In genomic region chr2:114421781-114422180, GRCh38 we compare ENCODE assay signal across 26 cellular contexts. TPM values are rescaled to one million over a fixed set of nuclear protein-coding genes. Genes with fewer than 3 reads are reported as not detected.
"Had no signal": no experiment of that assay in that cellular context is flagged by ENCODE, and none has a peak within 500 bp of the region (broad histone marks: within the 10 kb centered on the region; RNA-seq: fewer than 3 reads in every experiment).

No MANE protein-coding gene starts in this region.

- H3K36me3 ChIP-seq: MG63 had no signal

- DNase-seq: IMR-90, Karpas-422, KG1, MG63, NCI-H1092, NCI-H1105 treated with DMSO at 0.1 percent for 48 hours, NCI-H1417 treated with DMSO at 0.1 percent for 48 hours, NCI-H146, NCI-H187, NCI-H2029, NCI-H2081 treated with DMSO at 0.1 percent for 48 hours, NCI-H2171, NCI-H226, NCI-H446, NCI-H510A, NCI-H524 treated with DMSO at 0.1 percent for 48 hours, NCI-H69, NCI-H774, PC-3, SHP77, SK-N-SH had no signal

- ATAC-seq: HepG2, Panc1, PC-3 had no signal

- H3K4me3 ChIP-seq: MG63 had no signal

- H3K27me3 ChIP-seq: MG63 had no signal

RNA-seq across cellular contexts. Expression of gene DPP10, which starts 20.7 kb away (rescaled TPM):
- total RNA-seq: HT1080, IMR-90, OCI-LY7, PC-3, SK-MEL-5 had no signal
